ENCODE assay signal across 22 cellular contexts in the genomic region with DNA sequence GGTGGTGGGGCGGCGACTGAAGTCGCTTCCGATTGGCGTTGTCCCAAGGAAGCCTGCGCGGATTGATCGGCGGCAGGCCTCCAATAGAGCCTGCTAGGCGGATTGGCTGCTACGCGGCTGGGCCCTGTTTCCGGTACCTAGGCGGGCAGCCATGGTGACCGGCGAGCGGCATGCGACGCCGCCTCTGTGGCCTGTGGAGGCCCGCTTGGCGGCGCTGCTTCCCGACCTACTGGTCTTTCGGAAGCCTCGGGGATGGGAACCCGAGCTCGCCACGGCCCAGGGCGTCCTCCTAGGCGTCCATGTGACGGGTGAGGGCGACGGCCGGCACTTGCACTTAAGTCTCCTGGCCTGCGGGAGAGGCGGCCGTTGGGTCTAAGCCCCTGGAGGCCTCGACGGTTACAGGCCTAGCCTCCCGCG. TPM values are rescaled to one million over a fixed set of nuclear protein-coding genes. Genes with fewer than 3 reads are reported as not detected.
DNase-seq lines count a peak whose midpoint lies in the region; ATAC-seq and TF ChIP-seq lines count a peak whose summit lies in the region.
"Had no signal": no experiment of that assay in that cellular context is flagged by ENCODE, and none has a peak within 500 bp of the region (broad histone marks: within the 10 kb centered on the region; RNA-seq: fewer than 3 reads in every experiment).

No MANE protein-coding gene starts in this region.

- no peak for TF ChIP-seq POLR2A in testis (IDR thresholded peaks at IDR 0.05)

- H3K4me3 ChIP-seq in testis, result peak overlapping the region; percentile 38 to 55
- no peak overlapping the region for H3K4me3 ChIP-seq in effector memory CD4-positive, alpha-beta T cell (ENCODE audit: insufficient read depth, low read depth, low read length, poor library complexity, severe bottlenecking)
- H3K4me3 ChIP-seq: PC-9, SK-N-MC, tibial nerve had no signal

- no peak for TF ChIP-seq CTCF in testis (IDR thresholded peaks at IDR 0.05)

- no peaks in the 10 kb centered on the region for H3K36me3 ChIP-seq in testis (ENCODE audit: low read depth, missing control alignments)
- peaks cover 48% of the 10 kb centered on the region for H3K36me3 ChIP-seq in effector memory CD4-positive, alpha-beta T cell (ENCODE audit: control insufficient read depth, insufficient read depth, low read length)

- H3K27ac Mint-ChIP-seq in activated naive CD4-positive, alpha-beta T cell treated with anti-CD3 and anti-CD28 coated beads, Interleukin-2, amount 50 U/mL, for 72 hours, result no peak overlapping the region
- H3K27ac Mint-ChIP-seq: activated naive CD8-positive, alpha-beta T cell; nephron had no signal

- ATAC-seq in activated naive CD4-positive, alpha-beta T cell treated with anti-CD3 and anti-CD28 coated beads, Interleukin-2, amount 50 U/mL, for 72 hours, result no peak

- H3K9me3 ChIP-seq in testis, result no peaks in the 10 kb centered on the region
- H3K9me3 ChIP-seq in effector memory CD4-positive, alpha-beta T cell (ENCODE audit: control insufficient read depth, low read length), result no peaks in the 10 kb centered on the region
- H3K9me3 ChIP-seq: tibial nerve had no signal

- DNase-seq in activated naive CD4-positive, alpha-beta T cell treated with anti-CD3 and anti-CD28 coated beads, Interleukin-2, amount 50 U/mL, for 16 hours, result peak; percentile 40
- no peak for DNase-seq in activated naive CD4-positive, alpha-beta T cell treated with anti-CD3 and anti-CD28 coated beads, Interleukin-2, amount 50 U/mL, for 72 hours (ENCODE audit: low spot score in 2 of 2)
- DNase-seq in ecto neural progenitor cell (ENCODE audit: low spot score), result peak; percentile 84
- peak; percentile 82 for DNase-seq in islet precursor cell
- DNase-seq in testis, result peak; percentile 71
- DNase-seq in pons (ENCODE audit: low spot score), result no peak
- no peak for DNase-seq in NCI-H1092 (lab: John Stamatoyannopoulos, UW)
- DNase-seq in effector memory CD4-positive, alpha-beta T cell, result no peak
- DNase-seq: activated CD8-positive, alpha-beta memory T cell treated with anti-CD3 and anti-CD28 coated beads, Interleukin-2, amount 50 U/mL, for 48 hours; brain microvascular endothelial cell; DMS153; NCI-H1105 treated with DMSO at 0.1 percent for 48 hours; NCI-H69; PC-9; stimulated activated CD4-positive, alpha-beta T cell treated with anti-CD3 and anti-CD28 coated beads, Interleukin-12 subunit alpha, Interleukin-12 subunit beta, amount 100 ng/mL, for 4 hours; T-helper 9 cell had no signal

- peaks cover 30 to 32% of the 10 kb centered on the region in 2 donors for H3K36me3 Mint-ChIP-seq in activated naive CD4-positive, alpha-beta T cell treated with anti-CD3 and anti-CD28 coated beads, Interleukin-2, amount 50 U/mL, for 72 hours

- intact Hi-C loops in testis (cut with DNase I; ENCODE audit: low total_unique reads), result no loop called here

- H3K27ac ChIP-seq in testis, result peak overlapping the region; percentile 16 to 72
- no peak overlapping the region for H3K27ac ChIP-seq in effector memory CD4-positive, alpha-beta T cell (ENCODE audit: insufficient read depth, low read length, poor library complexity, severe bottlenecking)
- H3K27ac ChIP-seq: brain microvascular endothelial cell, PC-9, SK-N-MC, tibial nerve had no signal

- 51 to 66% methylated on average over 19 to 42 of the region's 42 CpGs for WGBS in testis, 2 donors

- H3K9me3 Mint-ChIP-seq in activated naive CD4-positive, alpha-beta T cell treated with anti-CD3 and anti-CD28 coated beads, Interleukin-2, amount 50 U/mL, for 72 hours, result no peaks in the 10 kb centered on the region
- H3K9me3 Mint-ChIP-seq: nephron had no signal

- peaks cover 13% of the 10 kb centered on the region for H3K4me1 ChIP-seq in testis
- H3K4me1 ChIP-seq in effector memory CD4-positive, alpha-beta T cell (ENCODE audit: control insufficient read depth, insufficient read depth, low read length, poor library complexity, severe bottlenecking), result no peaks in the 10 kb centered on the region

- no peaks in the 10 kb centered on the region for H3K27me3 ChIP-seq in testis
- H3K27me3 ChIP-seq in effector memory CD4-positive, alpha-beta T cell (replicated peaks; ENCODE audit: control insufficient read depth, insufficient read depth, low read length, poor library complexity, severe bottlenecking), result no peaks in the 10 kb centered on the region
- H3K27me3 ChIP-seq: brain microvascular endothelial cell, tibial nerve had no signal

RNA-seq across cellular contexts. Expression of gene NFYA, which starts 28.1 kb away (rescaled TPM):
- total RNA-seq in activated naive CD4-positive, alpha-beta T cell treated with anti-CD3 and anti-CD28 coated beads, Interleukin-2, amount 50 U/mL, for 72 hours, result 10 to 100 TPM; 27.3 to 31.7 TPM
- 10 to 100 TPM; 70.6 to 82.0 TPM for total RNA-seq in testis
- 87.7 TPM for polyA plus RNA-seq in testis (ENCODE audit: insufficient read depth, low read depth, low replicate concordance)

RNA-seq across cellular contexts. Expression of gene OARD1, which starts 28.7 kb away (rescaled TPM):
- 10 to 100 TPM; 39.9 to 52.6 TPM for total RNA-seq in activated naive CD4-positive, alpha-beta T cell treated with anti-CD3 and anti-CD28 coated beads, Interleukin-2, amount 50 U/mL, for 72 hours
- 10 to 100 TPM; 47.6 to 55.8 TPM for total RNA-seq in testis
- 90.8 TPM for polyA plus RNA-seq in testis (ENCODE audit: insufficient read depth, low read depth, low replicate concordance)

RNA-seq across cellular contexts. Expression of gene APOBEC2, which starts 47.9 kb away (rescaled TPM):
- not detected for total RNA-seq in activated naive CD4-positive, alpha-beta T cell treated with anti-CD3 and anti-CD28 coated beads, Interleukin-2, amount 50 U/mL, for 72 hours
- total RNA-seq in testis, result 1 to 10 TPM in 1 of 2 donors, under 1 TPM in 1; 0.87 to 1.2 TPM
- polyA plus RNA-seq in testis (ENCODE audit: insufficient read depth, low read depth, low replicate concordance), result 8.5 TPM
- total RNA-seq: CD4-positive, CD25-positive, alpha-beta regulatory T cell; PC-9; pulmonary artery endothelial cell; tibial nerve had no signal

RNA-seq across cellular contexts. Expression of gene TREML1, which starts 53.3 kb away (rescaled TPM):
- total RNA-seq in activated naive CD4-positive, alpha-beta T cell treated with anti-CD3 and anti-CD28 coated beads, Interleukin-2, amount 50 U/mL, for 72 hours, result not detected
- not detected for total RNA-seq in testis
- not detected for polyA plus RNA-seq in testis (ENCODE audit: insufficient read depth, low read depth, low replicate concordance)
- total RNA-seq: PC-9, pulmonary artery endothelial cell had no signal
- polyA plus RNA-seq: CD4-positive, CD25-positive, alpha-beta regulatory T cell had no signal

RNA-seq across cellular contexts. Expression of gene TSPO2, which starts 58.6 kb away (rescaled TPM):
- total RNA-seq in activated naive CD4-positive, alpha-beta T cell treated with anti-CD3 and anti-CD28 coated beads, Interleukin-2, amount 50 U/mL, for 72 hours, result not detected
- not detected for total RNA-seq in testis
- not detected for polyA plus RNA-seq in testis (ENCODE audit: insufficient read depth, low read depth, low replicate concordance)
- total RNA-seq: CD4-positive, CD25-positive, alpha-beta regulatory T cell; PC-9; pulmonary artery endothelial cell; tibial nerve had no signal
- polyA plus RNA-seq: CD4-positive, CD25-positive, alpha-beta regulatory T cell had no signal

Comparison
In these comparisons a context has a peak if more than half of its experiments do, and no peak if none do; other contexts are left out.
1. DNase-seq: peak in activated naive CD4-positive, alpha-beta T cell treated with anti-CD3 and anti-CD28 coated beads, Interleukin-2, amount 50 U/mL, for 16 hours (single experiment), ecto neural progenitor cell (single experiment), islet precursor cell (single experiment) and testis (single experiment); none in activated naive CD4-positive, alpha-beta T cell treated with anti-CD3 and anti-CD28 coated beads, Interleukin-2, amount 50 U/mL, for 72 hours (0 of 2), pons (single experiment), NCI-H1092 (single experiment) and effector memory CD4-positive, alpha-beta T cell (0 of 3).